In genomic region chr5:31661257-31661656, GRCh38 we compare ENCODE assay signal across 29 cellular contexts. TPM values are rescaled to one million over a fixed set of nuclear protein-coding genes. Genes with fewer than 3 reads are reported as not detected.
"Had no signal": no experiment of that assay in that cellular context is flagged by ENCODE, and none has a peak within 500 bp of the region (broad histone marks: within the 10 kb centered on the region; RNA-seq: fewer than 3 reads in every experiment).

No MANE protein-coding gene starts in this region.

- H3K4me1 Mint-ChIP-seq: naive B cell; stimulated activated effector memory CD8-positive, alpha-beta T cell treated with anti-CD3 and anti-CD28 coated beads, Interleukin-12 subunit alpha, Interleukin-12 subunit beta, amount 100 ng/mL, for 72 hours had no signal

- H3K36me3 ChIP-seq: colonic mucosa, gastrocnemius medialis, neutrophil, pancreas, stomach, transverse colon, upper lobe of right lung, uterus had no signal

- H3K27ac ChIP-seq: colonic mucosa, epithelial cell of prostate, hepatocyte, neutrophil, pancreas, stomach, transverse colon, upper lobe of right lung, uterus had no signal

- DNase-seq: colonic mucosa; effector CD8-positive, alpha-beta T cell; endodermal cell; foreskin fibroblast; gastrocnemius medialis; head of caudate nucleus; left colon; mesenchymal stem cell; mucosa of descending colon; naive B cell; pancreas; stimulated activated CD4-positive, alpha-beta T cell treated with anti-CD3 and anti-CD28 coated beads, Interleukin-2, amount 100 ng/mL, for 24 hours; stimulated activated CD4-positive, alpha-beta T cell treated with anti-CD3 and anti-CD28 coated beads, Interleukin-4, amount 100 ng/mL, for 24 hours; stimulated activated naive CD4-positive, alpha-beta T cell treated with Interleukin-2 at 50 U/mL for 16 hours; stomach; transverse colon; upper lobe of right lung; uterus had no signal

- H3K36me3 Mint-ChIP-seq: natural killer cell treated with Interleukin-12 subunit alpha and Interleukin-12 subunit beta and Interleukin-15 and Interleukin-18, amount 100 ng/mL, for 72 hours; stimulated activated effector memory CD8-positive, alpha-beta T cell treated with anti-CD3 and anti-CD28 coated beads, Interleukin-12 subunit alpha, Interleukin-12 subunit beta, amount 100 ng/mL, for 72 hours had no signal

- H3K9me3 ChIP-seq: colonic mucosa, gastrocnemius medialis, mucosa of descending colon, neutrophil, pancreas, stomach, transverse colon, upper lobe of right lung, uterus had no signal

- ATAC-seq: esophagus mucosa; left colon; mucosa of descending colon; natural killer cell treated with Interleukin-12 subunit alpha and Interleukin-12 subunit beta and Interleukin-15 and Interleukin-18, amount 100 ng/mL, for 72 hours; pancreas; sciatic nerve; stimulated activated effector memory CD8-positive, alpha-beta T cell treated with anti-CD3 and anti-CD28 coated beads, Interleukin-12 subunit alpha, Interleukin-12 subunit beta, amount 100 ng/mL, for 72 hours had no signal

- H3K27me3 ChIP-seq: colonic mucosa, gastrocnemius medialis, hepatocyte, neutrophil, pancreas, stomach, transverse colon, upper lobe of right lung, uterus had no signal

- H3K27ac Mint-ChIP-seq: dendritic cell treated with granulocyte-macrophage colony-stimulating factor and Interleukin-4, amounts not matched to agents 40 ng/mL and 50 ng/mL, for 4 days; endodermal cell; mesothelial cell of epicardium; naive B cell; natural killer cell treated with Interleukin-12 subunit alpha and Interleukin-12 subunit beta and Interleukin-15 and Interleukin-18, amount 100 ng/mL, for 72 hours; stimulated activated effector memory CD8-positive, alpha-beta T cell treated with anti-CD3 and anti-CD28 coated beads, Interleukin-12 subunit alpha, Interleukin-12 subunit beta, amount 100 ng/mL, for 72 hours had no signal

- H3K27me3 Mint-ChIP-seq: dendritic cell treated with granulocyte-macrophage colony-stimulating factor and Interleukin-4, amounts not matched to agents 40 ng/mL and 50 ng/mL, for 4 days had no signal

- H3K4me3 Mint-ChIP-seq: dendritic cell treated with granulocyte-macrophage colony-stimulating factor and Interleukin-4, amounts not matched to agents 40 ng/mL and 50 ng/mL, for 4 days; endodermal cell; mesothelial cell of epicardium; naive B cell; natural killer cell treated with Interleukin-12 subunit alpha and Interleukin-12 subunit beta and Interleukin-15 and Interleukin-18, amount 100 ng/mL, for 72 hours; neural crest cell; stimulated activated effector memory CD8-positive, alpha-beta T cell treated with anti-CD3 and anti-CD28 coated beads, Interleukin-12 subunit alpha, Interleukin-12 subunit beta, amount 100 ng/mL, for 72 hours had no signal

- H3K4me3 ChIP-seq: colonic mucosa, gastrocnemius medialis, hepatocyte, mucosa of descending colon, pancreas, smooth muscle cell, stomach, transverse colon, upper lobe of right lung, uterus had no signal

- H3K9me3 Mint-ChIP-seq: dendritic cell treated with granulocyte-macrophage colony-stimulating factor and Interleukin-4, amounts not matched to agents 40 ng/mL and 50 ng/mL, for 4 days; mesothelial cell of epicardium; natural killer cell treated with Interleukin-12 subunit alpha and Interleukin-12 subunit beta and Interleukin-15 and Interleukin-18, amount 100 ng/mL, for 72 hours; neural crest cell; stimulated activated effector memory CD8-positive, alpha-beta T cell treated with anti-CD3 and anti-CD28 coated beads, Interleukin-12 subunit alpha, Interleukin-12 subunit beta, amount 100 ng/mL, for 72 hours had no signal

- H3K4me1 ChIP-seq: colonic mucosa, gastrocnemius medialis, pancreas, stomach, transverse colon, upper lobe of right lung, uterus had no signal

RNA-seq across cellular contexts. Expression of gene PDZD2, which starts 22.3 kb away (rescaled TPM):
- total RNA-seq: natural killer cell treated with Interleukin-12 subunit alpha and Interleukin-12 subunit beta and Interleukin-15 and Interleukin-18, amount 100 ng/mL, for 72 hours had no signal
